ENCODE assay signal across 17 cellular contexts in genomic region chr12:58656254-58657009, GRCh38.
A peak's percentile ranks its signal among the peaks of the same experiment; 100 is the strongest.
DNase-seq lines count a peak whose midpoint lies in the region; ATAC-seq and TF ChIP-seq lines count a peak whose summit lies in the region.
"Had no signal": no experiment of that assay in that cellular context is flagged by ENCODE, and none has a peak within 500 bp of the region (broad histone marks: within the 10 kb centered on the region; RNA-seq: fewer than 3 reads in every experiment).

No MANE protein-coding gene starts in this region.

- H3K4me1 Mint-ChIP-seq in chondrocyte (ENCODE audit: low read depth) (peaks cover 33% of the 10 kb centered on the region), osteocyte (ENCODE audit: unreplicated experiment) (peaks cover 40% of the 10 kb centered on the region), H9 (no peaks in the 10 kb centered on the region)
- H3K4me1 Mint-ChIP-seq: B cell had no signal

- no peak overlapping the region for H2BK12ac ChIP-seq in H9 (ENCODE audit: insufficient read length, low read depth, low read length)

- H4K5ac ChIP-seq in H9 (ENCODE audit: insufficient read length, low read depth, low read length) = no peak overlapping the region

- H3K27ac Mint-ChIP-seq in chondrocyte (ENCODE audit: unreplicated experiment) (peak overlapping the region; percentile 50), osteocyte (ENCODE audit: unreplicated experiment) (peak overlapping the region; percentile 89), H9 (no peak overlapping the region)
- H3K27ac Mint-ChIP-seq: B cell; CD4-positive, alpha-beta T cell; HFFc6 had no signal

- ATAC-seq in HG03175 (IDR thresholded peaks at IDR 0.05; ENCODE audit: unreplicated experiment) = no peak

- H3K4me3 Mint-ChIP-seq in chondrocyte (ENCODE audit: unreplicated experiment) = no peak overlapping the region
- no peak overlapping the region for H3K4me3 Mint-ChIP-seq in osteocyte (ENCODE audit: unreplicated experiment)
- H3K4me3 Mint-ChIP-seq in H9 = no peak overlapping the region
- H3K4me3 Mint-ChIP-seq: B cell; CD4-positive, alpha-beta T cell; HFFc6 had no signal

- peaks cover 13% of the 10 kb centered on the region for H3K9me3 ChIP-seq in H9 (ENCODE audit: control insufficient read depth, low read depth, low read length)

- no peaks in the 10 kb centered on the region for H3K79me1 ChIP-seq in H9 (ENCODE audit: insufficient read depth, low read depth, low read length, poor library complexity, severe bottlenecking)

- no peak overlapping the region for H3K18ac ChIP-seq in H9 (ENCODE audit: insufficient read length, low read depth, low read length)

- H3K9ac ChIP-seq in H9 (ENCODE audit: extremely low read depth, insufficient read length, low read length) = no peak overlapping the region

- DNase-seq in DMS 273 treated with DMSO at 0.1 percent for 48 hours (lab: John Stamatoyannopoulos, UW) (peak; percentile 61), NCI-H2171 (lab: John Stamatoyannopoulos, UW) (peak; percentile 85), chondrocyte (ENCODE audit: low spot score) (peak; percentile 60), osteocyte (ENCODE audit: extremely low spot score, unreplicated experiment) (peak; percentile 66), DMS53 (lab: John Stamatoyannopoulos, UW) (no peak), H9 (no peak)
- DNase-seq: C1 segment of cervical spinal cord; Calu3; CD4-positive, alpha-beta T cell; DMS153; DND-41; GDM1; GOT3; HCEC 1CT; HFFc6 had no signal

- no CpG with 5 or more reads among the region's 3 CpGs for WGBS in H9 (ENCODE audit: extremely low coverage, insufficient read length, low lambda C conversion rate)

- no peak overlapping the region for H3K27ac ChIP-seq in H9 (ENCODE audit: insufficient read length, low read depth, low read length)

- no peak overlapping the region for H2BK20ac ChIP-seq in H9 (ENCODE audit: low read depth, low read length, poor library complexity, severe bottlenecking)

- H3K27me3 Mint-ChIP-seq in chondrocyte (ENCODE audit: low read depth) (no peaks in the 10 kb centered on the region), osteocyte (ENCODE audit: unreplicated experiment) (no peaks in the 10 kb centered on the region), H9 (ENCODE audit: low read depth) (peaks cover 2% of the 10 kb centered on the region; the same call in 1 of the 2 replicates)
- H3K27me3 Mint-ChIP-seq: B cell; CD4-positive, alpha-beta T cell had no signal

- no peak for TF ChIP-seq CTCF in chondrocyte (IDR thresholded peaks at IDR 0.05)
- no peak for TF ChIP-seq CTCF in osteocyte (IDR thresholded peaks at IDR 0.05)
- no peak for TF ChIP-seq CTCF in H9 (conservative IDR thresholded peaks at IDR 0.05)

- H2BK15ac ChIP-seq in H9 (ENCODE audit: low read depth, low read length) = no peak overlapping the region

- no peak overlapping the region for H2AFZ ChIP-seq in H9 (ENCODE audit: low read length)

- no peak overlapping the region for H3K4ac ChIP-seq in H9 (ENCODE audit: low read depth, low read length)

- H3K27me3 ChIP-seq in H9 (ENCODE audit: insufficient read depth, low read length) = no peaks in the 10 kb centered on the region

- H3K4me1 ChIP-seq in H9 (ENCODE audit: insufficient read depth, low read length) = no peaks in the 10 kb centered on the region

- no peak overlapping the region for H2AK5ac ChIP-seq in H9 (ENCODE audit: insufficient read length, low read length)

- H3K36me3 Mint-ChIP-seq in chondrocyte (ENCODE audit: low read depth) (peaks cover 6% of the 10 kb centered on the region), osteocyte (ENCODE audit: unreplicated experiment) (peaks cover 13% of the 10 kb centered on the region), H9 (ENCODE audit: insufficient read depth in 1 of 3, low read depth in 3 of 3) (peaks cover 2 to 28% (median 8%) of the 10 kb centered on the region in 3 experiments; a peak in 6 of 7 replicates)

- H3T11ph ChIP-seq in H9 (ENCODE audit: low read length) = no peak overlapping the region

- peaks cover 10% of the 10 kb centered on the region for H3K9me3 Mint-ChIP-seq in chondrocyte (ENCODE audit: low read depth)
- peaks cover 6% of the 10 kb centered on the region for H3K9me3 Mint-ChIP-seq in osteocyte (ENCODE audit: unreplicated experiment)
- H3K9me3 Mint-ChIP-seq in H9 = peaks cover 20 to 25% of the 10 kb centered on the region in 2 experiments
- H3K9me3 Mint-ChIP-seq: HFFc6 had no signal

- no peaks in the 10 kb centered on the region for H4K20me1 ChIP-seq in H9 (ENCODE audit: control insufficient read depth, insufficient read depth, insufficient read length)

- no peak overlapping the region for H4K91ac ChIP-seq in H9 (ENCODE audit: insufficient read length, low read depth, low read length)

- H3K79me2 ChIP-seq in H9 (ENCODE audit: insufficient read depth, low read length) = no peaks in the 10 kb centered on the region

- H3K23me2 ChIP-seq in H9 (ENCODE audit: insufficient read length, low read depth, low read length, poor library complexity, severe bottlenecking) = no peaks in the 10 kb centered on the region

- no peak overlapping the region for H3K56ac ChIP-seq in H9 (ENCODE audit: insufficient read length, low read depth, low read length)

- H2BK5ac ChIP-seq in H9 (ENCODE audit: insufficient read length, low read length) = no peak overlapping the region

- no peak overlapping the region for H2BK120ac ChIP-seq in H9 (ENCODE audit: low read depth, low read length, poor library complexity, severe bottlenecking)

- no peak overlapping the region for H4K8ac ChIP-seq in H9 (replicated peaks; ENCODE audit: insufficient read length, low read depth, low read length)

- no peak overlapping the region; the same call in 1 of the 2 replicates for H3K14ac ChIP-seq in H9 (ENCODE audit: insufficient read depth, low read length)

- no peak overlapping the region for H3K4me2 ChIP-seq in H9 (ENCODE audit: insufficient read depth, insufficient read length, low read length)

- no peak overlapping the region for H3K23ac ChIP-seq in H9 (ENCODE audit: insufficient read length, low read depth, low read length)

Comparison
In these comparisons a context has a peak if more than half of its experiments do, and no peak if none do; other contexts are left out.
1. DNase-seq: peak in DMS 273 treated with DMSO at 0.1 percent for 48 hours (single experiment), NCI-H2171 (single experiment), chondrocyte (single experiment) and osteocyte (single experiment); none in DMS53 (single experiment) and H9 (single experiment).
2. H3K27ac Mint-ChIP-seq: peak in chondrocyte (single experiment) and osteocyte (single experiment); none in H9 (0 of 3).